In the genomic region with DNA sequence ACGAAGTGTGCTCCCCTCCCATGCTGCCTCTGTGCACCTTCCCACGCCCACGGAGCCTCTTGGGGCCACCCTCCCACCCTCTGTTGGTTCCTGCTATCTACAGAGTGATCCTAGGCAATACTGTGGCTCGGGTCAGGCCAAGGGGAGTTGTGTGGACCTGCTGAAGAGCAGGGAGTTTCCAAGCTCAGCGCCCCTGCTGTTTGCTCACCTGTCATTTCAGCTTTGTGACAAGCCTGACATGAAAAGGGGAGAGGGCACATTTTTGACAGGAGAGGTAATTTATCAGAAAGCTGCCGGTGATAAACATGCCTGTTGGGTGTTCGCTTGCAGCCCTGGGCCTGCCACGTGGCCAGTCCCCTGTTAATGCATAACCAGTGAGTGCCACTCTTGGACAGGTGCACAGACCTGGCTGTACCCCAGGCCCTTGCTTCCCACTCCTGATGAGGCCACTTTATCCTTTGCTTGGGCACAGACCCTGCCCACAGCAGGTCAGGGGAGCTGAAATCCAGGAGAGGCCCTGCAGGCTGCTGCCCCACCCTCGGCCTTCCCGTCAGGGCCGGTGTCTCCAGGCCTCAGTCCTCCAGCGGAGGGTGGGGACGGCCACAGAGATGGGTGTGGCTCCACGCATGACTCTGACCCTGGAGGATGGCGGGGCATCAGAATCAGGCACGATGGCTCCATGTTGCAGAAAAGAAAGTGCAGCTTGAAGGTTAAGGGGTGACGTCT, we compare ENCODE assay signal across 17 cellular contexts.
DNase-seq lines count a peak whose midpoint lies in the region; ATAC-seq and TF ChIP-seq lines count a peak whose summit lies in the region.
"Had no signal": no experiment of that assay in that cellular context is flagged by ENCODE, and none has a peak within 500 bp of the region (broad histone marks: within the 10 kb centered on the region; RNA-seq: fewer than 3 reads in every experiment).

No MANE protein-coding gene starts in this region.

- peak overlapping the region; percentile 78 for H3K27ac Mint-ChIP-seq in progenitor cell of endocrine pancreas
- H3K27ac Mint-ChIP-seq: stimulated activated naive B cell treated with anti-CD40 and anti-IgM and Interleukin-4, amounts not matched to agents 10 μg/mL and 1 μg/mL and 100 μg/mL, for 72 hours had no signal

- no peaks in the 10 kb centered on the region for H3K9me3 Mint-ChIP-seq in progenitor cell of endocrine pancreas (ENCODE audit: low read depth)
- H3K9me3 Mint-ChIP-seq: stimulated activated naive B cell treated with anti-CD40 and anti-IgM and Interleukin-4, amounts not matched to agents 10 μg/mL and 1 μg/mL and 100 μg/mL, for 72 hours had no signal

- no peaks in the 10 kb centered on the region for H3K27me3 Mint-ChIP-seq in progenitor cell of endocrine pancreas

- TF ChIP-seq CTCF in NB4 (IDR thresholded peaks at IDR 0.05; ENCODE audit: low read depth, low read length) (no peak), progenitor cell of endocrine pancreas (IDR thresholded peaks at IDR 0.05; ENCODE audit: unreplicated experiment) (no peak)

- peaks cover 72% of the 10 kb centered on the region for H3K4me1 Mint-ChIP-seq in progenitor cell of endocrine pancreas (ENCODE audit: low read depth)

- DNase-seq in NB4 (ENCODE audit: low read depth): peak; percentile 68
- peak; percentile 96 for DNase-seq in NCI-H748 (lab: John Stamatoyannopoulos, UW; ENCODE audit: unreplicated experiment)
- DNase-seq in left kidney (ENCODE audit: low read depth, low spot score): peak; percentile 48
- peak; percentile 16 for DNase-seq in progenitor cell of endocrine pancreas (ENCODE audit: low spot score, unreplicated experiment)
- no peak for DNase-seq in activated CD4-positive, CD25-positive, alpha-beta regulatory T cell treated with anti-CD3 and anti-CD28 coated beads, Interleukin-2, amount 50 U/mL, for 72 hours
- DNase-seq in activated CD4-positive, alpha-beta T cell treated with anti-CD3 and anti-CD28 coated beads, Interleukin-2, amount 50 U/mL, for 4 hours: no peak
- DNase-seq: activated CD4-positive, alpha-beta T cell treated with anti-CD3 and anti-CD28 coated beads, Interleukin-2, amount 50 U/mL, for 1 hour; activated naive CD4-positive, alpha-beta T cell treated with anti-CD3 and anti-CD28 coated beads, Interleukin-2, amount 50 U/mL, for 16 hours; activated T-cell treated with anti-CD3 and anti-CD28 coated beads, Interleukin-2, amount 50 U/mL, for 1 hour; DMS79 treated with DMSO at 0.1 percent for 48 hours; head of caudate nucleus; PC-9; posterior cingulate gyrus; stimulated activated naive B cell treated with anti-CD40 and anti-IgM and Interleukin-4, amounts not matched to agents 10 μg/mL and 1 μg/mL and 100 μg/mL, for 72 hours had no signal

- no peak overlapping the region for H3K4me3 ChIP-seq in NB4 (ENCODE audit: low read depth, low read length)
- H3K4me3 ChIP-seq: breast epithelium, PC-9, tibial nerve had no signal

- no peak for TF ChIP-seq POLR2A in NB4 (IDR thresholded peaks at IDR 0.05; ENCODE audit: extremely low read depth, insufficient read length)

- no peak overlapping the region for H3K4me3 Mint-ChIP-seq in progenitor cell of endocrine pancreas (ENCODE audit: low read depth)
- H3K4me3 Mint-ChIP-seq: stimulated activated naive B cell treated with anti-CD40 and anti-IgM and Interleukin-4, amounts not matched to agents 10 μg/mL and 1 μg/mL and 100 μg/mL, for 72 hours had no signal

- no peak for ATAC-seq in GM18520 (IDR thresholded peaks at IDR 0.05; ENCODE audit: unreplicated experiment)
- ATAC-seq: stimulated activated naive B cell treated with anti-CD40 and anti-IgM and Interleukin-4, amounts not matched to agents 10 μg/mL and 1 μg/mL and 100 μg/mL, for 72 hours had no signal

- H3K36me3 Mint-ChIP-seq in progenitor cell of endocrine pancreas (ENCODE audit: insufficient read depth): no peaks in the 10 kb centered on the region
- H3K36me3 Mint-ChIP-seq: stimulated activated naive B cell treated with anti-CD40 and anti-IgM and Interleukin-4, amounts not matched to agents 10 μg/mL and 1 μg/mL and 100 μg/mL, for 72 hours had no signal

Comparison
In these comparisons a context has a peak if more than half of its experiments do, and no peak if none do; other contexts are left out.
1. DNase-seq: peak in NB4 (single experiment), NCI-H748 (single experiment), left kidney (single experiment) and progenitor cell of endocrine pancreas (single experiment); none in activated CD4-positive, CD25-positive, alpha-beta regulatory T cell treated with anti-CD3 and anti-CD28 coated beads, Interleukin-2, amount 50 U/mL, for 72 hours (single experiment) and activated CD4-positive, alpha-beta T cell treated with anti-CD3 and anti-CD28 coated beads, Interleukin-2, amount 50 U/mL, for 4 hours (0 of 2).